Comparison of ENCODE assay signal across 1 cellular context in the genomic region with DNA sequence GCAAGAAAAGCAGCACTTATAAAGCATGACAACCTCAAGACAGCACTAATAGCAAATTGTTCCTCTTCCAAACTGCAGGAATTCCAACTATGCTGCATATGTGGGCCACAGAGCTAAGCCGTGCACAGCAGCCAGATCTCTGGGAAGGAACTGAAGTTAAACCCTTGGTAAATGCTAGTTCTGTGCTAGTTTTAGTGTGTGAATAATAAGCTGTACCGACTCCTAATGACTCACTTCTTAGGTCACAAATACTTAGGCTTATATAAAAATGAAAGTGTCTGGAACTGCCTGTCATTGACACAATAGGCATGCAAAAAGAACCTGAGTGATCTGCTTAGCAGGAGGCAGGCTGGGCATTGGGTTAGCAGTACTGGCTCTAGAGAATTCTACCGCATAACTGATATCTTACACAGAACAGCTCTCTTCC.
TF ChIP-seq lines count a peak whose summit lies in the region.

No MANE protein-coding gene starts in this region.

TF ChIP-seq in H1, 55 proteins besides CTCF, POLR2A, EP300 and RAD21:
- TF ChIP-seq TEAD4 (IDR thresholded peaks at IDR 0.05; ENCODE audit: low read depth, low read length) (peak; percentile 97), RBBP5 (IDR thresholded peaks at IDR 0.05; ENCODE audit: borderline replicate concordance, low read depth, low read length) (no peak)
- TF ChIP-seq, protein P1, sequence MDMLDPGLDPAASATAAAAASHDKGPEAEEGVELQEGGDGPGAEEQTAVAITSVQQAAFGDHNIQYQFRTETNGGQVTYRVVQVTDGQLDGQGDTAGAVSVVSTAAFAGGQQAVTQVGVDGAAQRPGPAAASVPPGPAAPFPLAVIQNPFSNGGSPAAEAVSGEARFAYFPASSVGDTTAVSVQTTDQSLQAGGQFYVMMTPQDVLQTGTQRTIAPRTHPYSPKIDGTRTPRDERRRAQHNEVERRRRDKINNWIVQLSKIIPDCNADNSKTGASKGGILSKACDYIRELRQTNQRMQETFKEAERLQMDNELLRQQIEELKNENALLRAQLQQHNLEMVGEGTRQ (IDR thresholded peaks at IDR 0.05; ENCODE audit: low read length), result no peak
